ENCODE assay signal across 8 cellular contexts in the genomic region with DNA sequence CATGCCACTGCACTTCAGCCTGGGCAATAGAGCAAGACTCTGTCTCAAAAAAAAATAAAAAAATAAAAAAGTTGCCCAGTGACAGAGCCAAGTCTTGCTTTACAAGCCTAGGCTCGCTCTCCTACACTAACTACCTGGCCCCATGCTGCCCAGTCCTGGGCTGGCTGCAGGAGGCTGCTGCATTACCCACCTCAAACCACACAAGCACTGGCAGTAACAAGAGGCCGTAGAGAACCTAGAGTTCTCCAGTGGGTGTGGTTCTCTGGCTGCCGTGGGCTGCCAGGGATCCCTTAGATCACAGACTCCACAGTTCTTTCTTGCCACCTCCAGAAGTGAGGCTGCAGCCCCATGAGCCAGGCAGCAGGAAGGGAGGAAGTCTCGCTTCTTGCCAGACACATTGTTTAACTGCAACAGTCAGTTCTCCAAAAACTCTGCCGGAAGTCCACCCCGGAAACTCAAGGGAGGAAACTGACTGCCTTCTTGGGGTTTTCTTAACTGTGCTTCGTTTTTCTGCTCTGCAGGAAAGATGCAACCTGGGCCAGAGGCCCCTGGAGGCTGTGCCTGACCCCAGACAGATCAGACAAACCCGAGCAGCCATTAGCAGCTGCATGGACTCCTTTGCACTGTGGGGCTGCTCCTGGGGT.
DNase-seq lines count a peak whose midpoint lies in the region; ATAC-seq and TF ChIP-seq lines count a peak whose summit lies in the region.
"Not testable (repeated sequence)": the region's sequence is repeated elsewhere in the genome, so short reads cannot be mapped to it uniquely, and the experiment has no call there.

No MANE protein-coding gene starts in this region.

- peak overlapping the region; percentile 75 for H3K27ac Mint-ChIP-seq in activated CD4-positive, alpha-beta memory T cell treated with anti-CD3 and anti-CD28 coated beads for 36 hours
- H3K27ac Mint-ChIP-seq in activated naive CD8-positive, alpha-beta T cell treated with anti-CD3 and anti-CD28 coated beads for 36 hours = peak overlapping the region; percentile 87
- peak overlapping the region; percentile 90 to 95 (median 94) for H3K27ac Mint-ChIP-seq in immature natural killer cell

- H3K4me3 Mint-ChIP-seq in activated CD4-positive, alpha-beta memory T cell treated with anti-CD3 and anti-CD28 coated beads for 36 hours = peak overlapping the region; percentile 35
- H3K4me3 Mint-ChIP-seq in activated naive CD8-positive, alpha-beta T cell treated with anti-CD3 and anti-CD28 coated beads for 36 hours = peak overlapping the region; percentile 7
- peak overlapping the region; percentile 75 to 86 (median 80) for H3K4me3 Mint-ChIP-seq in immature natural killer cell

- peak; percentile 52 for ATAC-seq in HG03159 (IDR thresholded peaks at IDR 0.05; ENCODE audit: unreplicated experiment)
- 0 out of 3 replicates have a peak, but pooled peaks have one; percentile 17 for ATAC-seq in RWPE2 (ENCODE audit: low read depth)

- peaks cover 56 to 80% (median 73%) of the 10 kb centered on the region in 10 experiments for H3K4me1 ChIP-seq in BLaER1 treated with 17β-estradiol and CSF1 and Interleukin-3, amounts not matched to agents 10 nM and 100 nM
- H3K4me1 ChIP-seq in RWPE2 (ENCODE audit: insufficient read depth, poor library complexity, severe bottlenecking) = not testable (repeated sequence)

- H3K9me3 ChIP-seq in BLaER1 treated with 17β-estradiol and CSF1 and Interleukin-3, amounts not matched to agents 10 nM and 100 nM (replicated peaks in 1 of 11) = peaks cover 0 to 16% (median 7%) of the 10 kb centered on the region in 11 experiments; a peak in 15 of 22 replicates
- H3K9me3 ChIP-seq in RWPE2 (ENCODE audit: severe bottlenecking) = not testable (repeated sequence)

- peak overlapping the region in 7 of 11 experiments; percentile 36 to 68 (median 56); a peak in 13 of 22 replicates for H3K9ac ChIP-seq in BLaER1 treated with 17β-estradiol and CSF1 and Interleukin-3, amounts not matched to agents 10 nM and 100 nM

- CTCF ChIA-PET in activated CD4-positive, alpha-beta memory T cell treated with anti-CD3 and anti-CD28 coated beads for 36 hours (lab: Charles Lee) = not testable (repeated sequence)

- H3K9me3 Mint-ChIP-seq in activated CD4-positive, alpha-beta memory T cell treated with anti-CD3 and anti-CD28 coated beads for 36 hours; activated naive CD8-positive, alpha-beta T cell treated with anti-CD3 and anti-CD28 coated beads for 36 hours; immature natural killer cell: not testable (repeated sequence)

- not testable (repeated sequence) for H3K36me3 Mint-ChIP-seq in activated CD4-positive, alpha-beta memory T cell treated with anti-CD3 and anti-CD28 coated beads for 36 hours; activated naive CD8-positive, alpha-beta T cell treated with anti-CD3 and anti-CD28 coated beads for 36 hours; immature natural killer cell

- not testable (repeated sequence) for H3K36me3 ChIP-seq in BLaER1 treated with 17β-estradiol and CSF1 and Interleukin-3, amounts not matched to agents 10 nM and 100 nM; RWPE2 (ENCODE audit: low read depth)

- peak overlapping the region in 9 of 11 experiments; percentile 30 to 81 (median 73); a peak in 18 of 22 replicates for H3K27ac ChIP-seq in BLaER1 treated with 17β-estradiol and CSF1 and Interleukin-3, amounts not matched to agents 10 nM and 100 nM
- not testable (repeated sequence) for H3K27ac ChIP-seq in RWPE2 (ENCODE audit: poor library complexity, severe bottlenecking)

- POLR2A ChIA-PET in activated CD4-positive, alpha-beta memory T cell treated with anti-CD3 and anti-CD28 coated beads for 36 hours (lab: Charles Lee) = not testable (repeated sequence)

- H3K27me3 Mint-ChIP-seq in activated CD4-positive, alpha-beta memory T cell treated with anti-CD3 and anti-CD28 coated beads for 36 hours; activated naive CD8-positive, alpha-beta T cell treated with anti-CD3 and anti-CD28 coated beads for 36 hours; immature natural killer cell (ENCODE audit: low read depth in 3 of 3): not testable (repeated sequence)

- H3K27me3 ChIP-seq in BLaER1 treated with 17β-estradiol and CSF1 and Interleukin-3, amounts not matched to agents 10 nM and 100 nM; RWPE2 (ENCODE audit: insufficient read depth, poor library complexity, severe bottlenecking): not testable (repeated sequence)

- not testable (repeated sequence) for H4K20me1 ChIP-seq in BLaER1 treated with 17β-estradiol and CSF1 and Interleukin-3, amounts not matched to agents 10 nM and 100 nM

- H3K4me2 ChIP-seq in BLaER1 treated with 17β-estradiol and CSF1 and Interleukin-3, amounts not matched to agents 10 nM and 100 nM = peak overlapping the region; percentile 72 to 92 (median 83)

- peaks cover 32% of the 10 kb centered on the region for H3K4me1 Mint-ChIP-seq in activated CD4-positive, alpha-beta memory T cell treated with anti-CD3 and anti-CD28 coated beads for 36 hours (ENCODE audit: low read depth)
- H3K4me1 Mint-ChIP-seq in activated naive CD8-positive, alpha-beta T cell treated with anti-CD3 and anti-CD28 coated beads for 36 hours = peaks cover 44% of the 10 kb centered on the region
- peaks cover 66 to 71% of the 10 kb centered on the region in 2 donors for H3K4me1 Mint-ChIP-seq in immature natural killer cell

- intact Hi-C loops in activated CD4-positive, alpha-beta memory T cell treated with anti-CD3 and anti-CD28 coated beads for 36 hours (cut with micrococcal nuclease) = not testable (repeated sequence)

- not testable (repeated sequence) for TF ChIP-seq CTCF in RWPE2 (IDR thresholded peaks at IDR 0.05; ENCODE audit: poor library complexity, severe bottlenecking)

- peak overlapping the region in 5 of 10 experiments; percentile 1 to 38 (median 30); a peak in 5 of 20 replicates for H3K4me3 ChIP-seq in BLaER1 treated with 17β-estradiol and CSF1 and Interleukin-3, amounts not matched to agents 10 nM and 100 nM
- H3K4me3 ChIP-seq in RWPE2 (ENCODE audit: severe bottlenecking) = not testable (repeated sequence)

- peak; percentile 26 for DNase-seq in GM19240 (ENCODE audit: insufficient read length, low spot score)
- not testable (repeated sequence) for DNase-seq in RWPE2 (ENCODE audit: low spot score)
- DNase-seq in activated CD4-positive, alpha-beta memory T cell treated with anti-CD3 and anti-CD28 coated beads for 36 hours = peak; percentile 71
- peak; percentile 42 for DNase-seq in activated naive CD8-positive, alpha-beta T cell treated with anti-CD3 and anti-CD28 coated beads for 36 hours
- DNase-seq in immature natural killer cell = peak; percentile 53 to 56 (median 54)
- peak; percentile 29 for DNase-seq in stimulated activated CD4-positive, alpha-beta T cell treated with anti-CD3 and anti-CD28 coated beads, Interleukin-2, amount 100 ng/mL, for 4 hours (ENCODE audit: low read depth)

Comparison
In these comparisons a context has a peak if more than half of its experiments do, and no peak if none do; other contexts are left out.
1. H3K4me3 Mint-ChIP-seq: peak in every context shown above with its lines; median percentile 80 in immature natural killer cell; 35 in activated CD4-positive, alpha-beta memory T cell treated with anti-CD3 and anti-CD28 coated beads for 36 hours; 7 in activated naive CD8-positive, alpha-beta T cell treated with anti-CD3 and anti-CD28 coated beads for 36 hours.